8 cellular contexts compared by ENCODE assay signal in the genomic region with DNA sequence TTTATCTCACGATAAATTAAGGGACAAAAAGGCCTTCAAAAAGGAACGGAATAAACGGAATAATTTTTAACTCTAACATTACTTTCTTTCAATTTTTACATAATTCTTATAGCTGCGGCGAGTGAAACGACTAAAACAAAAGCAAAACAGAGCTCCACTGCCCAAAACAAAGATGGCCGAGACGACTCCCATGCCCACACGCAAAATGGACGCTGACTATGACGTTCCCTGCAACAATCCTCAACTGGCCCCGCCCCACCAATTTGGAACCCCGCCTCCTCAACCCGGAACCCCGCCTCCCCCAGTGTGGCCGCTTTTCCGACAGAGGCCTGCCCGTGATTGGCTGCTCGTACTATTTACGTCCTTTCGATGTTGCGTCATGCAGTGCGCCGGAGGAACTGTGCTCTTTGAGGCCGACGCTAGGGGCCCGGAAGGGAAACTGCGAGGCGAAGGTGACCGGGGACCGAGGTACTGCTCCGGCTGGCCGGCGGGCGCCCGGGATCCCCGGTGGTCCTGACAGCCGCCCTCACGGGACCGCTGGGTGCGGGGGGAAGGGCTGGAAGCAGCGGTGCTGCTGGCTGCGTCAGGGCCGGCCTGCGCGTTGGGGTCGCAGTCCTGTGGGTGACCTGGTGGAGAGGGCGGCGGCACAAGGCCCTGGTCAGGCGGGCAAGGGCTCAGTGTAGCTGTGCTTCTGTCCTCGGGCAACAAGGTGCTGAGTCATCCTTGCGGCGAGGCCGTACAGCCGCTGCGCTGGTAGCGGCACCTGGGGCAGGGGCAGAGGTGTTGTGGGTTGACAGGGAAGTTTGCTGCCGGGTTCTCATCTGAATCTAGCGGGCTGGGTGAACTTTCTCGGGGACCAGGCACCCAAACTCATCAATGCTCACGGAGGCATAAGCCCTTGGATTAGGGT. TPM values are rescaled to one million over a fixed set of nuclear protein-coding genes. Genes with fewer than 3 reads are reported as not detected.
DNase-seq lines count a peak whose midpoint lies in the region; ATAC-seq and TF ChIP-seq lines count a peak whose summit lies in the region.

A gene with protein sequence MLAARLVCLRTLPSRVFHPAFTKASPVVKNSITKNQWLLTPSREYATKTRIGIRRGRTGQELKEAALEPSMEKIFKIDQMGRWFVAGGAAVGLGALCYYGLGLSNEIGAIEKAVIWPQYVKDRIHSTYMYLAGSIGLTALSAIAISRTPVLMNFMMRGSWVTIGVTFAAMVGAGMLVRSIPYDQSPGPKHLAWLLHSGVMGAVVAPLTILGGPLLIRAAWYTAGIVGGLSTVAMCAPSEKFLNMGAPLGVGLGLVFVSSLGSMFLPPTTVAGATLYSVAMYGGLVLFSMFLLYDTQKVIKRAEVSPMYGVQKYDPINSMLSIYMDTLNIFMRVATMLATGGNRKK (plus strand): TSS at position 384 of the 910 bp plus-strand sequence. CDS start 1,992 bp downstream, outside the sequence.

- H3K27me3 ChIP-seq in dorsolateral prefrontal cortex (no peaks in the 10 kb centered on the region), right lobe of liver (no peaks in the 10 kb centered on the region)

- no peaks in the 10 kb centered on the region for H3K9me3 ChIP-seq in right lobe of liver

- no peaks in the 10 kb centered on the region for H3K27me3 Mint-ChIP-seq in activated CD4-positive, alpha-beta memory T cell treated with anti-CD3 and anti-CD28 coated beads for 36 hours

- TF ChIP-seq CTCF in dorsolateral prefrontal cortex (IDR thresholded peaks at IDR 0.05 in 54 of 56, conservative IDR thresholded peaks at IDR 0.05 in 2 of 56; ENCODE audit: low read depth in 1 of 56, partially characterized antibody in 56 of 56): peak in 50 of 56 donors; percentile 15 to 64 (median 48)
- TF ChIP-seq CTCF in right lobe of liver (IDR thresholded peaks at IDR 0.05): peak; percentile 31 to 63 (median 35)

- DNase-seq in CD1c-positive myeloid dendritic cell (ENCODE audit: extremely low spot score) (peak; percentile 100), NCI-H82 (lab: John Stamatoyannopoulos, UW) (peak; percentile 98), dorsolateral prefrontal cortex (peak; percentile 97 to 99 (median 99)), right lobe of liver (peak; percentile 98 to 99 (median 99))
- peak; percentile 100 for DNase-seq in activated CD4-positive, alpha-beta memory T cell treated with anti-CD3 and anti-CD28 coated beads for 36 hours
- peak; percentile 96 to 99 for DNase-seq in stimulated activated CD4-positive, alpha-beta T cell treated with anti-CD3 and anti-CD28 coated beads, Interleukin-4, amount 100 ng/mL, for 48 hours (ENCODE audit: low read depth in 2 of 2)

- peaks cover 34% of the 10 kb centered on the region for H3K4me1 Mint-ChIP-seq in activated CD4-positive, alpha-beta memory T cell treated with anti-CD3 and anti-CD28 coated beads for 36 hours (ENCODE audit: low read depth)

- H3K36me3 Mint-ChIP-seq in activated CD4-positive, alpha-beta memory T cell treated with anti-CD3 and anti-CD28 coated beads for 36 hours: peaks cover 20% of the 10 kb centered on the region

- peak; percentile 99 for ATAC-seq in GM19395 (IDR thresholded peaks at IDR 0.05; ENCODE audit: unreplicated experiment)
- peak; percentile 98 for ATAC-seq in HG03571 (IDR thresholded peaks at IDR 0.05; ENCODE audit: unreplicated experiment)
- ATAC-seq in right lobe of liver: peak; percentile 97 to 99 (median 98)

- peak within 1 kb of the TSS; percentile 73 to 100 (median 99) for H3K4me3 ChIP-seq in dorsolateral prefrontal cortex
- peak within 1 kb of the TSS; percentile 96 to 100 (median 97) for H3K4me3 ChIP-seq in right lobe of liver

- peaks cover 3 to 31% (median 11%) of the 10 kb centered on the region in 4 donors for H3K36me3 ChIP-seq in right lobe of liver

- peaks cover 0 to 14% (median 6%) of the 10 kb centered on the region in 4 donors for H3K4me1 ChIP-seq in right lobe of liver

- POLR2A ChIA-PET in activated CD4-positive, alpha-beta memory T cell treated with anti-CD3 and anti-CD28 coated beads for 36 hours (lab: Charles Lee): interaction anchor here (1.1 to 1.2 kb wide), 3 partner anchors 9 to 189 kb away, joined by 3 to 6 read pairs (median 4); a partner anchor contains a TSS

- H3K27ac ChIP-seq in dorsolateral prefrontal cortex: peak within 1 kb of the TSS; percentile 55 to 99 (median 93)
- peak within 1 kb of the TSS; percentile 94 to 98 (median 97) for H3K27ac ChIP-seq in right lobe of liver

- intact Hi-C loops in activated CD4-positive, alpha-beta memory T cell treated with anti-CD3 and anti-CD28 coated beads for 36 hours (cut with micrococcal nuclease): loop anchor here (1.0 to 5.0 kb wide), 8 partner anchors 9 to 459 kb away; a partner anchor contains a TSS
- intact Hi-C loops in dorsolateral prefrontal cortex (cut with DNase I) (loop anchor here in 1 of 2 donors (5.0 to 10.0 kb wide), 3 partner anchors 108 to 405 kb away; a partner anchor contains a TSS), right lobe of liver (cut with DNase I) (no loop called here)

- CTCF ChIA-PET in activated CD4-positive, alpha-beta memory T cell treated with anti-CD3 and anti-CD28 coated beads for 36 hours (lab: Charles Lee): interaction anchor here (0.9 to 3.2 kb wide), 5 partner anchors 8 to 195 kb away, joined by 3 to 26 read pairs (median 3); no protein-coding TSS in a partner anchor

- no peaks in the 10 kb centered on the region for H3K9me3 Mint-ChIP-seq in activated CD4-positive, alpha-beta memory T cell treated with anti-CD3 and anti-CD28 coated beads for 36 hours

- peak; percentile 94 for TF ChIP-seq POLR2A in right lobe of liver (IDR thresholded peaks at IDR 0.05)

- H3K27ac Mint-ChIP-seq in activated CD4-positive, alpha-beta memory T cell treated with anti-CD3 and anti-CD28 coated beads for 36 hours: peak within 1 kb of the TSS; percentile 95

- peak within 1 kb of the TSS; percentile 97 for H3K4me3 Mint-ChIP-seq in activated CD4-positive, alpha-beta memory T cell treated with anti-CD3 and anti-CD28 coated beads for 36 hours

- under 1% methylated on average over 22 of the region's 61 CpGs for WGBS in right lobe of liver (ENCODE audit: insufficient coverage, low coverage, low lambda C conversion rate, missing lambda C conversion rate)

RNA-seq across cellular contexts. Expression of the gene that starts here (rescaled TPM):
- total RNA-seq in activated CD4-positive, alpha-beta memory T cell treated with anti-CD3 and anti-CD28 coated beads for 36 hours: 100 to 1,000 TPM; 192 to 197 TPM
- total RNA-seq in dorsolateral prefrontal cortex (100 to 1,000 TPM; 112 to 296 (median 226) TPM), right lobe of liver (100 to 1,000 TPM; 133 to 231 (median 166) TPM)

Comparison
In these comparisons a context has a peak if more than half of its experiments do, and no peak if none do; other contexts are left out.
1. Peak in every context shown above with its lines: DNase-seq, ATAC-seq, H3K4me3 ChIP-seq and H3K27ac ChIP-seq.